1 cellular context compared by ENCODE assay signal in the genomic region with DNA sequence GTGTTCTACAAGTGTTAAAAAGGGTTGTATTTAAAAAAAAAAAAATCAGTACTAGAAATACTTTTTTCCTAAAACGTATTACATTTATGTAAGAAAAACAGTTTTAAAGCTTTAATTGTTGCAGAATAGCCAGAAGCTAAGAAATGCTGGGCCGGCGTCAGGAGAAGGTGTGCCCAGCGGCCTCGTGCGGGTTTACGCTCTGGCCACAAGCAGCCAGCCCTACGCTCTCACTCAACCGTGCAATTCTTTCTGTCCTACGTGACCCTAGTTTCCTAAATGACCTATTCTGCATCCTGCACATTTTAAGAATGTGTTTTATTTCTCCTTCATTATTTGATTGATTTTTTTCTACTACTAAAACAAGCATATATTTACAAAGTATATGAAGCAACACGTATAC.
TF ChIP-seq lines count a peak whose summit lies in the region.

No MANE protein-coding gene starts in this region.

TF ChIP-seq in GM23338, 12 proteins besides CTCF, POLR2A, EP300 and RAD21 (continued from another document):
- TF ChIP-seq, protein P1, sequence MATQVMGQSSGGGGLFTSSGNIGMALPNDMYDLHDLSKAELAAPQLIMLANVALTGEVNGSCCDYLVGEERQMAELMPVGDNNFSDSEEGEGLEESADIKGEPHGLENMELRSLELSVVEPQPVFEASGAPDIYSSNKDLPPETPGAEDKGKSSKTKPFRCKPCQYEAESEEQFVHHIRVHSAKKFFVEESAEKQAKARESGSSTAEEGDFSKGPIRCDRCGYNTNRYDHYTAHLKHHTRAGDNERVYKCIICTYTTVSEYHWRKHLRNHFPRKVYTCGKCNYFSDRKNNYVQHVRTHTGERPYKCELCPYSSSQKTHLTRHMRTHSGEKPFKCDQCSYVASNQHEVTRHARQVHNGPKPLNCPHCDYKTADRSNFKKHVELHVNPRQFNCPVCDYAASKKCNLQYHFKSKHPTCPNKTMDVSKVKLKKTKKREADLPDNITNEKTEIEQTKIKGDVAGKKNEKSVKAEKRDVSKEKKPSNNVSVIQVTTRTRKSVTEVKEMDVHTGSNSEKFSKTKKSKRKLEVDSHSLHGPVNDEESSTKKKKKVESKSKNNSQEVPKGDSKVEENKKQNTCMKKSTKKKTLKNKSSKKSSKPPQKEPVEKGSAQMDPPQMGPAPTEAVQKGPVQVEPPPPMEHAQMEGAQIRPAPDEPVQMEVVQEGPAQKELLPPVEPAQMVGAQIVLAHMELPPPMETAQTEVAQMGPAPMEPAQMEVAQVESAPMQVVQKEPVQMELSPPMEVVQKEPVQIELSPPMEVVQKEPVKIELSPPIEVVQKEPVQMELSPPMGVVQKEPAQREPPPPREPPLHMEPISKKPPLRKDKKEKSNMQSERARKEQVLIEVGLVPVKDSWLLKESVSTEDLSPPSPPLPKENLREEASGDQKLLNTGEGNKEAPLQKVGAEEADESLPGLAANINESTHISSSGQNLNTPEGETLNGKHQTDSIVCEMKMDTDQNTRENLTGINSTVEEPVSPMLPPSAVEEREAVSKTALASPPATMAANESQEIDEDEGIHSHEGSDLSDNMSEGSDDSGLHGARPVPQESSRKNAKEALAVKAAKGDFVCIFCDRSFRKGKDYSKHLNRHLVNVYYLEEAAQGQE (IDR thresholded peaks at IDR 0.05; ENCODE audit: unreplicated experiment), result no peak
- TF ChIP-seq EZH2phosphoT487 (IDR thresholded peaks at IDR 0.05; ENCODE audit: unreplicated experiment) (no peak), ZNF114 (CRISPR knock-in tag; IDR thresholded peaks at IDR 0.05) (no peak), NANOG (IDR thresholded peaks at IDR 0.05; ENCODE audit: borderline replicate concordance) (no peak), STAT1 (IDR thresholded peaks at IDR 0.05; ENCODE audit: unreplicated experiment) (no peak), CREB1 (CRISPR knock-in tag; IDR thresholded peaks at IDR 0.05; ENCODE audit: low read depth) (no peak), POLR2AphosphoS5 (IDR thresholded peaks at IDR 0.05; ENCODE audit: low read depth) (no peak)
- TF ChIP-seq, protein P2, sequence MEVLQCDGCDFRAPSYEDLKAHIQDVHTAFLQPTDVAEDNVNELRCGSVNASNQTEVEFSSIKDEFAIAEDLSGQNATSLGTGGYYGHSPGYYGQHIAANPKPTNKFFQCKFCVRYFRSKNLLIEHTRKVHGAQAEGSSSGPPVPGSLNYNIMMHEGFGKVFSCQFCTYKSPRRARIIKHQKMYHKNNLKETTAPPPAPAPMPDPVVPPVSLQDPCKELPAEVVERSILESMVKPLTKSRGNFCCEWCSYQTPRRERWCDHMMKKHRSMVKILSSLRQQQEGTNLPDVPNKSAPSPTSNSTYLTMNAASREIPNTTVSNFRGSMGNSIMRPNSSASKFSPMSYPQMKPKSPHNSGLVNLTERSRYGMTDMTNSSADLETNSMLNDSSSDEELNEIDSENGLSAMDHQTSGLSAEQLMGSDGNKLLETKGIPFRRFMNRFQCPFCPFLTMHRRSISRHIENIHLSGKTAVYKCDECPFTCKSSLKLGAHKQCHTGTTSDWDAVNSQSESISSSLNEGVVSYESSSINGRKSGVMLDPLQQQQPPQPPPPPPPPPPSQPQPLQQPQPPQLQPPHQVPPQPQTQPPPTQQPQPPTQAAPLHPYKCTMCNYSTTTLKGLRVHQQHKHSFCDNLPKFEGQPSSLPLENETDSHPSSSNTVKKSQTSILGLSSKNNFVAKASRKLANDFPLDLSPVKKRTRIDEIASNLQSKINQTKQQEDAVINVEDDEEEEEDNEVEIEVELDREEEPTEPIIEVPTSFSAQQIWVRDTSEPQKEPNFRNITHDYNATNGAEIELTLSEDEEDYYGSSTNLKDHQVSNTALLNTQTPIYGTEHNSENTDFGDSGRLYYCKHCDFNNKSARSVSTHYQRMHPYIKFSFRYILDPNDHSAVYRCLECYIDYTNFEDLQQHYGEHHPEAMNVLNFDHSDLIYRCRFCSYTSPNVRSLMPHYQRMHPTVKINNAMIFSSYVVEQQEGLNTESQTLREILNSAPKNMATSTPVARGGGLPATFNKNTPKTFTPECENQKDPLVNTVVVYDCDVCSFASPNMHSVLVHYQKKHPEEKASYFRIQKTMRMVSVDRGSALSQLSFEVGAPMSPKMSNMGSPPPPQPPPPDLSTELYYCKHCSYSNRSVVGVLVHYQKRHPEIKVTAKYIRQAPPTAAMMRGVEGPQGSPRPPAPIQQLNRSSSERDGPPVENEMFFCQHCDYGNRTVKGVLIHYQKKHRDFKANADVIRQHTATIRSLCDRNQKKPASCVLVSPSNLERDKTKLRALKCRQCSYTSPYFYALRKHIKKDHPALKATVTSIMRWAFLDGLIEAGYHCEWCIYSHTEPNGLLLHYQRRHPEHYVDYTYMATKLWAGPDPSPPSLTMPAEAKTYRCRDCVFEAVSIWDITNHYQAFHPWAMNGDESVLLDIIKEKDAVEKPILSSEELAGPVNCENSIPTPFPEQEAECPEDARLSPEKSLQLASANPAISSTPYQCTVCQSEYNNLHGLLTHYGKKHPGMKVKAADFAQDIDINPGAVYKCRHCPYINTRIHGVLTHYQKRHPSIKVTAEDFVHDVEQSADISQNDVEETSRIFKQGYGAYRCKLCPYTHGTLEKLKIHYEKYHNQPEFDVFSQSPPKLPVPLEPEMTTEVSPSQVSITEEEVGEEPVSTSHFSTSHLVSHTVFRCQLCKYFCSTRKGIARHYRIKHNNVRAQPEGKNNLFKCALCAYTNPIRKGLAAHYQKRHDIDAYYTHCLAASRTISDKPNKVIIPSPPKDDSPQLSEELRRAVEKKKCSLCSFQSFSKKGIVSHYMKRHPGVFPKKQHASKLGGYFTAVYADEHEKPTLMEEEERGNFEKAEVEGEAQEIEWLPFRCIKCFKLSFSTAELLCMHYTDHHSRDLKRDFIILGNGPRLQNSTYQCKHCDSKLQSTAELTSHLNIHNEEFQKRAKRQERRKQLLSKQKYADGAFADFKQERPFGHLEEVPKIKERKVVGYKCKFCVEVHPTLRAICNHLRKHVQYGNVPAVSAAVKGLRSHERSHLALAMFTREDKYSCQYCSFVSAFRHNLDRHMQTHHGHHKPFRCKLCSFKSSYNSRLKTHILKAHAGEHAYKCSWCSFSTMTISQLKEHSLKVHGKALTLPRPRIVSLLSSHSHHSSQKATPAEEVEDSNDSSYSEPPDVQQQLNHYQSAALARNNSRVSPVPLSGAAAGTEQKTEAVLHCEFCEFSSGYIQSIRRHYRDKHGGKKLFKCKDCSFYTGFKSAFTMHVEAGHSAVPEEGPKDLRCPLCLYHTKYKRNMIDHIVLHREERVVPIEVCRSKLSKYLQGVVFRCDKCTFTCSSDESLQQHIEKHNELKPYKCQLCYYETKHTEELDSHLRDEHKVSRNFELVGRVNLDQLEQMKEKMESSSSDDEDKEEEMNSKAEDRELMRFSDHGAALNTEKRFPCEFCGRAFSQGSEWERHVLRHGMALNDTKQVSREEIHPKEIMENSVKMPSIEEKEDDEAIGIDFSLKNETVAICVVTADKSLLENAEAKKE (CRISPR knock-in tag; IDR thresholded peaks at IDR 0.05), result no peak
- TF ChIP-seq, protein P3, sequence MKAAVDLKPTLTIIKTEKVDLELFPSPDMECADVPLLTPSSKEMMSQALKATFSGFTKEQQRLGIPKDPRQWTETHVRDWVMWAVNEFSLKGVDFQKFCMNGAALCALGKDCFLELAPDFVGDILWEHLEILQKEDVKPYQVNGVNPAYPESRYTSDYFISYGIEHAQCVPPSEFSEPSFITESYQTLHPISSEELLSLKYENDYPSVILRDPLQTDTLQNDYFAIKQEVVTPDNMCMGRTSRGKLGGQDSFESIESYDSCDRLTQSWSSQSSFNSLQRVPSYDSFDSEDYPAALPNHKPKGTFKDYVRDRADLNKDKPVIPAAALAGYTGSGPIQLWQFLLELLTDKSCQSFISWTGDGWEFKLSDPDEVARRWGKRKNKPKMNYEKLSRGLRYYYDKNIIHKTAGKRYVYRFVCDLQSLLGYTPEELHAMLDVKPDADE (IDR thresholded peaks at IDR 0.05), result no peak
